In genomic region chr4:80007745-80008149, GRCh38 we compare ENCODE assay signal across 9 cellular contexts.
DNase-seq lines count a peak whose midpoint lies in the region; ATAC-seq, FAIRE-seq and TF ChIP-seq lines count a peak whose summit lies in the region.
"Had no signal": no experiment of that assay in that cellular context is flagged by ENCODE, and none has a peak within 500 bp of the region (broad histone marks: within the 10 kb centered on the region; RNA-seq: fewer than 3 reads in every experiment).

No MANE protein-coding gene starts in this region.

- peaks cover 9% of the 10 kb centered on the region for H3K9me3 ChIP-seq in K562 (replicated peaks; ENCODE audit: control insufficient read depth, insufficient read depth, low read depth, low read length)
- no peaks in the 10 kb centered on the region for H3K9me3 ChIP-seq in Caco-2
- no peaks in the 10 kb centered on the region for H3K9me3 ChIP-seq in hepatocyte (ENCODE audit: low read depth)

- H3K4me3 ChIP-seq in GM12865 (ENCODE audit: low read depth, low read length) (no peak overlapping the region), K562 (no peak overlapping the region), Caco-2 (ENCODE audit: low read depth, low read length) (no peak overlapping the region), hepatocyte (no peak overlapping the region)

- TF ChIP-seq CTCF in GM12865 (IDR thresholded peaks at IDR 0.05; ENCODE audit: insufficient read depth, low read depth, low read length, missing control alignments) (no peak), K562 (IDR thresholded peaks at IDR 0.05 in 2 of 3, conservative IDR thresholded peaks at IDR 0.05 in 1 of 3; ENCODE audit: insufficient read depth in 2 of 3, low read depth in 1 of 3, low read length in 3 of 3) (no peak), Caco-2 (IDR thresholded peaks at IDR 0.05; ENCODE audit: insufficient read depth in 1 of 2, low read depth in 1 of 2, low read length in 1 of 2, severe bottlenecking in 1 of 2, unreplicated experiment in 1 of 2) (no peak), hepatocyte (IDR thresholded peaks at IDR 0.05; ENCODE audit: poor library complexity) (no peak)

- peak; percentile 81 for ATAC-seq in GM19452 (IDR thresholded peaks at IDR 0.05; ENCODE audit: unreplicated experiment)
- ATAC-seq in HG03175 (IDR thresholded peaks at IDR 0.05; ENCODE audit: unreplicated experiment), result peak; percentile 87
- ATAC-seq in K562, result peak; percentile 13; the same call in 2 of the 3 replicates

- peak; percentile 71 for FAIRE-seq in K562 (lab: Jason Lieb, UNC)
- FAIRE-seq in urothelium cell line (lab: Jason Lieb, UNC), result no peak
- FAIRE-seq: small intestine had no signal

- no peaks in the 10 kb centered on the region for H3K9me1 ChIP-seq in K562 (ENCODE audit: control insufficient read depth, insufficient read depth, low read length)

- peaks cover 9% of the 10 kb centered on the region for H3K9me3 Mint-ChIP-seq in Caco-2 (ENCODE audit: unreplicated experiment)

- peak overlapping the region; percentile 92 for H3K27ac ChIP-seq in K562 (ENCODE audit: extremely low read depth, low read depth, low read length)
- no peak overlapping the region for H3K27ac ChIP-seq in hepatocyte

- intact Hi-C loops in K562 (cut with micrococcal nuclease) (loop anchor here (2.0 to 5.0 kb wide), 3 partner anchors 65 to 135 kb away; partner anchors contain the start of gene ANTXR2), Caco-2 (cut with micrococcal nuclease; ENCODE audit: unreplicated experiment) (no loop called here)

- DNase-seq in GM12865 (ENCODE audit: low read depth) (peak; percentile 41), K562 (ENCODE audit: extremely low read depth in 1 of 4, low spot score in 3 of 4) (peak in 2 of 4 experiments; percentile 13 to 27), H4 (ENCODE audit: low spot score) (no peak), urothelium cell line (ENCODE audit: low spot score) (no peak), Caco-2 (no peak), hepatocyte (ENCODE audit: low spot score) (no peak)
- DNase-seq: small intestine had no signal

- no peaks in the 10 kb centered on the region for H3K27me3 ChIP-seq in K562 (ENCODE audit: control insufficient read depth in 2 of 2, insufficient read depth in 2 of 2, low read length in 2 of 2)
- no peaks in the 10 kb centered on the region for H3K27me3 ChIP-seq in Caco-2 (replicated peaks; ENCODE audit: control insufficient read depth, insufficient read depth, low read length)
- no peaks in the 10 kb centered on the region for H3K27me3 ChIP-seq in hepatocyte

- H4K20me1 ChIP-seq in K562 (replicated peaks; ENCODE audit: control insufficient read depth, insufficient read depth, low read length) (no peaks in the 10 kb centered on the region), hepatocyte (ENCODE audit: insufficient read depth, poor library complexity, severe bottlenecking) (no peaks in the 10 kb centered on the region)

- peak overlapping the region in 1 of 2 experiments; percentile 42; a peak in 2 of 4 replicates for H3K9ac ChIP-seq in K562 (ENCODE audit: insufficient read depth in 1 of 2, low read depth in 2 of 2, low read length in 2 of 2)

- TSS peak; percentile 12 for BruUV-seq in K562 (replicated peaks; lab: Mats Ljungman, UMichigan)
- BruUV-seq in Caco-2 (replicated peaks; lab: Mats Ljungman, UMichigan), result no TSS peak

- no peak overlapping the region for H3K27ac Mint-ChIP-seq in Caco-2 (ENCODE audit: unreplicated experiment)

- TF ChIP-seq POLR2A in K562 (conservative IDR thresholded peaks at IDR 0.05), result no peak

- peak overlapping the region; percentile 57 for H2AFZ ChIP-seq in K562 (ENCODE audit: low read depth, low read length)
- no peak overlapping the region for H2AFZ ChIP-seq in hepatocyte

- in situ Hi-C loops in K562 (cut with MboI), result no loop called here

- no peak overlapping the region for H3K4me3 Mint-ChIP-seq in Caco-2 (ENCODE audit: unreplicated experiment)

- H3K4me1 Mint-ChIP-seq in Caco-2 (ENCODE audit: low read depth, unreplicated experiment), result no peaks in the 10 kb centered on the region

- CTCF ChIA-PET in K562 (lab: Yijun Ruan, JAX; ENCODE audit: low intra/inter-chr PET ratio), result no interaction called here
- CTCF ChIA-PET in Caco-2 (lab: Charles Lee), result no interaction called here

- peak; percentile 11; the same call in 1 of the 2 replicates for TF ChIP-seq EP300 in K562 (IDR thresholded peaks at IDR 0.05; ENCODE audit: low read length)

- WGBS in K562 (ENCODE audit: insufficient coverage, low coverage, missing lambda C conversion rate), result 12% methylated on average over 3 of the region's 3 CpGs
- WGBS in hepatocyte (ENCODE audit: low lambda C conversion rate, missing lambda C conversion rate), result 80% methylated on average over 3 of the region's 3 CpGs

- peaks cover 14% of the 10 kb centered on the region; the same call in 2 of the 3 replicates for H3K79me2 ChIP-seq in K562 (ENCODE audit: control insufficient read depth, insufficient read depth, low read length)
- no peaks in the 10 kb centered on the region for H3K79me2 ChIP-seq in hepatocyte

- H3K4me2 ChIP-seq in K562 (ENCODE audit: insufficient read depth, low read length) (peak overlapping the region; percentile 64), hepatocyte (no peak overlapping the region)

- H3K36me3 Mint-ChIP-seq in Caco-2 (ENCODE audit: insufficient read depth, unreplicated experiment), result no peaks in the 10 kb centered on the region

- POLR2A ChIA-PET in K562 (lab: Yijun Ruan, JAX) (interaction anchor here (0.9 kb wide), 1 partner anchor 9 kb away, joined by 3 read pairs; no protein-coding TSS in a partner anchor), Caco-2 (lab: Charles Lee) (no interaction called here)

- no peaks in the 10 kb centered on the region for H3K9me2 ChIP-seq in hepatocyte (replicated peaks; ENCODE audit: insufficient read depth)

- no peak for TF ChIP-seq RAD21 in K562 (CRISPR knock-in tag; conservative IDR thresholded peaks at IDR 0.05 in 1 of 2, IDR thresholded peaks at IDR 0.05 in 1 of 2)

- H3K36me3 ChIP-seq in K562 (ENCODE audit: control insufficient read depth, insufficient read depth, low read length), result peaks cover 50% of the 10 kb centered on the region; the same call in 2 of the 3 replicates
- H3K36me3 ChIP-seq in Caco-2 (ENCODE audit: control insufficient read depth, insufficient read depth, low read length), result no peaks in the 10 kb centered on the region
- H3K36me3 ChIP-seq in hepatocyte (replicated peaks; ENCODE audit: insufficient read depth, low read depth), result no peaks in the 10 kb centered on the region

- H3K4me1 ChIP-seq in K562 (replicated peaks in 1 of 2; ENCODE audit: control insufficient read depth in 2 of 2, insufficient read depth in 2 of 2, low read length in 2 of 2) (peaks cover 0 to 39% of the 10 kb centered on the region in 2 experiments; a peak in 3 of 5 replicates), Caco-2 (no peaks in the 10 kb centered on the region), hepatocyte (ENCODE audit: insufficient read depth) (peaks cover 7% of the 10 kb centered on the region)

- H3K27me3 Mint-ChIP-seq in Caco-2 (ENCODE audit: insufficient read depth, unreplicated experiment), result peaks cover 4% of the 10 kb centered on the region

TF ChIP-seq in K562, 482 proteins besides CTCF, POLR2A, EP300 and RAD21 (continues in another document):
- TF ChIP-seq USF1 (CRISPR knock-in tag; IDR thresholded peaks at IDR 0.05) (no peak), TCFL5 (CRISPR knock-in tag; conservative IDR thresholded peaks at IDR 0.05) (0 out of 2 replicates have a peak, but pooled peaks have one; percentile 26), PRDM10 (IDR thresholded peaks at IDR 0.05; ENCODE audit: partially characterized antibody) (no peak), CREB3 (tag; conservative IDR thresholded peaks at IDR 0.05; ENCODE audit: low read depth) (no peak), ZBTB17 (CRISPR knock-in tag; IDR thresholded peaks at IDR 0.05) (peak; percentile 54; the same call in 1 of the 2 replicates), SMAD4 (CRISPR knock-in tag; conservative IDR thresholded peaks at IDR 0.05) (peak; percentile 10), E2F3 (CRISPR knock-in tag; IDR thresholded peaks at IDR 0.05) (0 out of 2 replicates have a peak, but pooled peaks have one; percentile 65)

Comparison
In these comparisons a context has a peak if more than half of its experiments do, and no peak if none do; other contexts are left out.
1. ATAC-seq: peak in every context shown above with its lines; median percentile 87 in HG03175; 81 in GM19452; 13 in K562.